ENCODE assay signal across 8 cellular contexts in the genomic region with DNA sequence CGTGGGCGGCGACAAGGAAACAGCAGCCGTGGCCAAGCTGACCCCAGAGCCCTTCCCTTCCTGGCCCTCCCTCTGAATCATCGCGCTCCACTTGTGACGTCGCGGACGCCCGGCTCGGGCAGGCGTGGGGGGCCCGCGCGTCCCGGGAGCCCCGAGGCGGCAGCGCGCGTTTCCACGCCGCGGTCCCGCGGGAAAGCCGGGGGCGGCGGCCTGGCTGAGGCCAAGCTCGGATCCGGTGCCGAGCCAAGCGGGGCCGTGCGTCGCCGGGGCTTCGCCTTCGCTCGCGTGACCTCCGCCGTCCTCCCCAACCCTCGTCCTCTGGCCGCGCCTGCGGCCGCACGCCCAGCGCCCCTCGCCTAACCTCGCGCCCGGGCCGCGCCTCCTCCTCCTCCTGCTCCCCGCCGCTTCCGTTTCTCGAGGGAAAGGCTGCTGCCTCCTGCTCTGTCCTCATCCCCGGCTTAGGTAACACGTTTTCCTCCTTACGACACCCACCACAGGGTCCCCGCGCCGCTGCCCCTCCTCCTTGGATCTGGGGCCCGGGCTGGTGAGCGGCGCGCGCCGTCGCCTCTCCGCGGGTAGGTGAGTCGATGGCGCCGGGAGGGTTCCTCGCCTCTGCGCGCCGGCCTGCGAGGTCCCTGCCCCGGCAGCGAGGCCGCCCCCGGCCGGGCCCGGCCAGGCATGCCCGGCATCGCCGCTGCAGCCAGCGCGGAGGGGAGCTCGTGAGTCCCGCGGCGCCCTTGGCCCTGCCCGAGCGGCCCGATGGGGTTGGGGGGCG. TPM values are rescaled to one million over a fixed set of nuclear protein-coding genes. Genes with fewer than 3 reads are reported as not detected.
A peak's percentile ranks its signal among the peaks of the same experiment; 100 is the strongest.
DNase-seq lines count a peak whose midpoint lies in the region; ATAC-seq and TF ChIP-seq lines count a peak whose summit lies in the region.

A gene with protein sequence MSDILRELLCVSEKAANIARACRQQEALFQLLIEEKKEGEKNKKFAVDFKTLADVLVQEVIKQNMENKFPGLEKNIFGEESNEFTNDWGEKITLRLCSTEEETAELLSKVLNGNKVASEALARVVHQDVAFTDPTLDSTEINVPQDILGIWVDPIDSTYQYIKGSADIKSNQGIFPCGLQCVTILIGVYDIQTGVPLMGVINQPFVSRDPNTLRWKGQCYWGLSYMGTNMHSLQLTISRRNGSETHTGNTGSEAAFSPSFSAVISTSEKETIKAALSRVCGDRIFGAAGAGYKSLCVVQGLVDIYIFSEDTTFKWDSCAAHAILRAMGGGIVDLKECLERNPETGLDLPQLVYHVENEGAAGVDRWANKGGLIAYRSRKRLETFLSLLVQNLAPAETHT (plus strand): TSS at position 90 of the 775 bp plus-strand sequence. CDS start 16,514 bp downstream, outside the sequence.

- H3K36me3 Mint-ChIP-seq in GM23338 (ENCODE audit: low read depth) (no peaks in the 10 kb centered on the region), MCF 10A (ENCODE audit: insufficient read depth, unreplicated experiment) (no peaks in the 10 kb centered on the region)

- H4K20me1 ChIP-seq in GM23338 (replicated peaks; ENCODE audit: insufficient read depth) (no peaks in the 10 kb centered on the region), KMS-11 (ENCODE audit: insufficient read depth) (no peaks in the 10 kb centered on the region)

- H3K36me3 ChIP-seq in GM23338 (ENCODE audit: insufficient read depth) (no peaks in the 10 kb centered on the region), KMS-11 (ENCODE audit: insufficient read depth) (no peaks in the 10 kb centered on the region)

- peak within 1 kb of the TSS; percentile 93 for H2AFZ ChIP-seq in GM23338
- peak within 1 kb of the TSS; percentile 84 for H2AFZ ChIP-seq in KMS-11 (ENCODE audit: low read depth)

- no peaks in the 10 kb centered on the region for H3F3A ChIP-seq in GM23338 (replicated peaks; ENCODE audit: low read depth)

- TF ChIP-seq CTCF in GM13976 (IDR thresholded peaks at IDR 0.05; ENCODE audit: borderline replicate concordance, control extremely low read depth, extremely low read depth, insufficient read depth, missing control alignments) (no peak), GM23338 (conservative IDR thresholded peaks at IDR 0.05; ENCODE audit: low read depth in 2 of 2) (no peak), KMS-11 (conservative IDR thresholded peaks at IDR 0.05; ENCODE audit: low read depth, low read length) (no peak), MCF 10A (IDR thresholded peaks at IDR 0.05; ENCODE audit: unreplicated experiment) (no peak)

- H3K9me3 Mint-ChIP-seq in GM23338, result no peaks in the 10 kb centered on the region; the same call in 2 of the 3 replicates
- H3K9me3 Mint-ChIP-seq in MCF 10A (ENCODE audit: unreplicated experiment), result no peaks in the 10 kb centered on the region

- H3K4me2 ChIP-seq in GM23338 (peak within 1 kb of the TSS; percentile 82), KMS-11 (peak within 1 kb of the TSS; percentile 59)

- no peak within 1 kb of the TSS for H3K9ac ChIP-seq in KMS-11

- ATAC-seq in GM23338 (peak; percentile 84), sciatic nerve (peak; percentile 88)

- no peaks in the 10 kb centered on the region for H3K9me2 ChIP-seq in GM23338 (ENCODE audit: insufficient read depth)

- peaks cover 21% of the 10 kb centered on the region for H3K27me3 ChIP-seq in GM23338 (ENCODE audit: insufficient read depth)
- no peaks in the 10 kb centered on the region for H3K27me3 ChIP-seq in KMS-11 (ENCODE audit: insufficient read depth, low read depth)

- H3K4me3 Mint-ChIP-seq in GM23338 (peak within 1 kb of the TSS; percentile 78), MCF 10A (ENCODE audit: unreplicated experiment) (peak within 1 kb of the TSS; percentile 86)

- H3K27me3 Mint-ChIP-seq in GM23338 (ENCODE audit: insufficient read depth, low read depth, poor library complexity), result peaks cover 17% of the 10 kb centered on the region
- H3K27me3 Mint-ChIP-seq in MCF 10A (ENCODE audit: insufficient read depth, unreplicated experiment), result no peaks in the 10 kb centered on the region

- H3K79me2 ChIP-seq in GM23338 (replicated peaks; ENCODE audit: insufficient read depth) (no peaks in the 10 kb centered on the region), KMS-11 (ENCODE audit: insufficient read depth, low read depth) (no peaks in the 10 kb centered on the region)

- H3K4me1 Mint-ChIP-seq in GM23338 (peaks cover 23% of the 10 kb centered on the region), MCF 10A (ENCODE audit: insufficient read depth, unreplicated experiment) (peaks cover 11% of the 10 kb centered on the region)

- in situ Hi-C loops in GM13976 (cut with MboI; ENCODE audit: low sequenced_read_pairs, unreplicated experiment), result no loop called here

- H3K27ac Mint-ChIP-seq in GM23338 (no peak within 1 kb of the TSS), MCF 10A (ENCODE audit: low read depth, unreplicated experiment) (peak within 1 kb of the TSS; percentile 74)

- DNase-seq in GM13976 (ENCODE audit: low spot score) (peak; percentile 76), GM23338 (ENCODE audit: low spot score) (peak; percentile 76), T1000 (lab: John Stamatoyannopoulos, UW) (peak; percentile 51), MCF 10A (ENCODE audit: unreplicated experiment) (peak; percentile 63), sciatic nerve (ENCODE audit: low spot score) (peak; percentile 85), cerebellar nuclear complex (lab: John Stamatoyannopoulos, UW) (no peak)

- H3K4me1 ChIP-seq in GM23338 (ENCODE audit: insufficient read depth) (peaks cover 6% of the 10 kb centered on the region), KMS-11 (ENCODE audit: low read depth, poor library complexity, severe bottlenecking) (peaks cover 10% of the 10 kb centered on the region)

- CTCF ChIA-PET in MCF 10A (lab: Yijun Ruan, JAX), result interaction anchor here (0.7 to 3.8 kb wide), 21 partner anchors 11 to 669 kb away, joined by 3 to 34 read pairs (median 5); partner anchors contain the start of gene HIBCH

- intact Hi-C loops in MCF 10A (cut with micrococcal nuclease) (loop anchor here (1.0 to 2.0 kb wide), 2 partner anchors 23 to 29 kb away; no protein-coding TSS in a partner anchor), sciatic nerve (cut with DNase I) (no loop called here)

- H3K4me3 ChIP-seq in GM23338, result peak within 1 kb of the TSS; percentile 67
- H3K4me3 ChIP-seq in KMS-11 (IDR thresholded peaks at IDR 0.05; ENCODE audit: insufficient read depth, low read depth, low read length), result peak within 1 kb of the TSS; percentile 73
- H3K4me3 ChIP-seq in iPS-11a (ENCODE audit: low read depth, low read length), result peak within 1 kb of the TSS; percentile 50

- BruUV-seq in MCF 10A (replicated peaks; lab: Mats Ljungman, UMichigan), result no TSS peak

- H3K27ac ChIP-seq in GM23338 (ENCODE audit: low read depth) (no peak within 1 kb of the TSS), KMS-11 (no peak within 1 kb of the TSS)

- POLR2A ChIA-PET in MCF 10A (lab: Yijun Ruan, JAX), result interaction anchor here (1.1 to 4.9 kb wide), 12 partner anchors 9 to 307 kb away, joined by 3 to 54 read pairs (median 6); partner anchors contain the start of genes HIBCH and NEMP2

TF ChIP-seq in GM23338, 12 proteins besides CTCF, POLR2A, EP300 and RAD21:
- peak; percentile 48; the same call in 1 of the 2 replicates for TF ChIP-seq CREB1 (CRISPR knock-in tag; IDR thresholded peaks at IDR 0.05; ENCODE audit: low read depth)
- TF ChIP-seq, protein P1, sequence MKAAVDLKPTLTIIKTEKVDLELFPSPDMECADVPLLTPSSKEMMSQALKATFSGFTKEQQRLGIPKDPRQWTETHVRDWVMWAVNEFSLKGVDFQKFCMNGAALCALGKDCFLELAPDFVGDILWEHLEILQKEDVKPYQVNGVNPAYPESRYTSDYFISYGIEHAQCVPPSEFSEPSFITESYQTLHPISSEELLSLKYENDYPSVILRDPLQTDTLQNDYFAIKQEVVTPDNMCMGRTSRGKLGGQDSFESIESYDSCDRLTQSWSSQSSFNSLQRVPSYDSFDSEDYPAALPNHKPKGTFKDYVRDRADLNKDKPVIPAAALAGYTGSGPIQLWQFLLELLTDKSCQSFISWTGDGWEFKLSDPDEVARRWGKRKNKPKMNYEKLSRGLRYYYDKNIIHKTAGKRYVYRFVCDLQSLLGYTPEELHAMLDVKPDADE (IDR thresholded peaks at IDR 0.05), result no peak

RNA-seq across cellular contexts. Expression of the gene that starts here (rescaled TPM):
- total RNA-seq in GM23338 (2014; rRNA removed; shearing (Covaris generic)), result 0.31 and 6.5 TPM in 2 replicates
- 1.9 and 2.6 TPM in 2 replicates for polyA plus RNA-seq in GM23338 (2016; fragmentation: Nextera tagmentation; extraction: Ambion mirVana)
- 24.8 and 29.2 TPM in 2 replicates for total RNA-seq in MCF 10A (2022)
- 31.7 TPM for total RNA-seq in sciatic nerve

Comparison
In these comparisons a context has a peak if more than half of its experiments do, and no peak if none do; other contexts are left out.
1. DNase-seq: peak in GM13976 (single experiment), GM23338 (single experiment), T1000 (single experiment), MCF 10A (single experiment) and sciatic nerve (single experiment); none in cerebellar nuclear complex (0 of 2).
2. Peak in every context shown above with its lines, with median percentiles within 50 percentile points of each other: H3K4me3 ChIP-seq.